ENCODE assay signal across 32 cellular contexts in the genomic region with DNA sequence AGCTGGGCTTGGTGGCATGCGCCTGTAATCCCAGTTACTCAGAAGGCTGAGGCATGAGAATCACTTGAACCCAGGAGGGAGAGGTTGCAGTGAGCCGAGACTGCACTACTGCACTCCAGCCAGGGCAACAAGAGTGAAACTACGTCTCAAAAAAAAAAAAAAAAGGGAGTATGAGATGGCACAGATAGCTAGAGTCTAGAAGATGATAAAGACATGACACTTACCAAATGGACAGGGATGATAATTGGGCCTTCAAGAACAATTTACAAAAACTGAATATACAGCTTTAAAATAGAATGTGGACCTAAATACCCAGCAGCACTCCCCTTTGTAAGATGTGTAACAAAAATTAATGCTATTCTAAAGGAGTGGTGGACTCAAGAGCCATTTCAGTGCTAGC. TPM values are rescaled to one million over a fixed set of nuclear protein-coding genes. Genes with fewer than 3 reads are reported as not detected.
DNase-seq lines count a peak whose midpoint lies in the region; ATAC-seq and TF ChIP-seq lines count a peak whose summit lies in the region.
"Had no signal": no experiment of that assay in that cellular context is flagged by ENCODE, and none has a peak within 500 bp of the region (broad histone marks: within the 10 kb centered on the region; RNA-seq: fewer than 3 reads in every experiment).

No MANE protein-coding gene starts in this region.

- peaks cover 45% of the 10 kb centered on the region for H3K36me3 Mint-ChIP-seq in activated CD8-positive, alpha-beta T cell treated with anti-CD3 and anti-CD28 coated beads for 36 hours (ENCODE audit: low read depth)
- peaks cover 55% of the 10 kb centered on the region for H3K36me3 Mint-ChIP-seq in activated CD8-positive, alpha-beta T cell treated with anti-CD3 and anti-CD28 coated beads, Interleukin-2, amount 10 ng/mL, durations not matched to agents 7 days and 5 days (ENCODE audit: low read depth)
- peaks cover 32% of the 10 kb centered on the region for H3K36me3 Mint-ChIP-seq in CD4-positive, CD25-positive, alpha-beta regulatory T cell
- peaks cover 7% of the 10 kb centered on the region for H3K36me3 Mint-ChIP-seq in mesothelial cell of epicardium

- no peaks in the 10 kb centered on the region for H3K27me3 ChIP-seq in CD4-positive, CD25-positive, alpha-beta regulatory T cell (ENCODE audit: control insufficient read depth, insufficient read depth, low read length)
- H3K27me3 ChIP-seq in SU-DHL-6 (ENCODE audit: low read length), result no peaks in the 10 kb centered on the region
- no peaks in the 10 kb centered on the region for H3K27me3 ChIP-seq in Peyer's patch
- H3K27me3 ChIP-seq: body of pancreas, esophagus squamous epithelium, foreskin keratinocyte, heart left ventricle, neural progenitor cell, SJCRH30, vagina had no signal

- intact Hi-C loops in activated CD8-positive, alpha-beta T cell treated with anti-CD3 and anti-CD28 coated beads for 36 hours (cut with micrococcal nuclease), result no loop called here

- H3K4me2 ChIP-seq in SU-DHL-6 (ENCODE audit: low read depth, low read length, poor library complexity, severe bottlenecking), result peak overlapping the region; percentile 97

- no peaks in the 10 kb centered on the region for H3K9me2 ChIP-seq in SU-DHL-6 (replicated peaks; ENCODE audit: insufficient read depth, low read length)

- H4K20me1 ChIP-seq in SU-DHL-6 (ENCODE audit: low read depth, low read length), result peaks cover 5% of the 10 kb centered on the region; the same call in 1 of the 2 replicates

- no peak overlapping the region for H3K9ac ChIP-seq in SU-DHL-6 (ENCODE audit: low read length)
- H3K9ac ChIP-seq: neural progenitor cell, parathyroid adenoma had no signal

- no peaks in the 10 kb centered on the region for H3K9me3 ChIP-seq in CD4-positive, CD25-positive, alpha-beta regulatory T cell (ENCODE audit: control insufficient read depth in 2 of 2, low read length in 2 of 2)
- no peaks in the 10 kb centered on the region for H3K9me3 ChIP-seq in SU-DHL-6 (ENCODE audit: insufficient read depth, low read length)
- no peaks in the 10 kb centered on the region for H3K9me3 ChIP-seq in Peyer's patch
- H3K9me3 ChIP-seq: body of pancreas, esophagus squamous epithelium, heart left ventricle, SJCRH30, thoracic aorta, vagina had no signal

- no peak overlapping the region for H3K27ac ChIP-seq in CD4-positive, CD25-positive, alpha-beta regulatory T cell (ENCODE audit: insufficient read depth, low read length, poor library complexity, severe bottlenecking)
- H3K27ac ChIP-seq in SU-DHL-6 (ENCODE audit: low read depth, low read length) (no peak overlapping the region), Peyer's patch (no peak overlapping the region)
- H3K27ac ChIP-seq: body of pancreas, esophagus squamous epithelium, foreskin keratinocyte, heart left ventricle, neural progenitor cell, parathyroid adenoma, SJCRH30, skin epidermis, thoracic aorta, vagina had no signal

- peaks cover 10% of the 10 kb centered on the region for H3K36me3 ChIP-seq in CD4-positive, CD25-positive, alpha-beta regulatory T cell (ENCODE audit: control insufficient read depth, insufficient read depth, low read length)
- H3K36me3 ChIP-seq in SU-DHL-6 (ENCODE audit: low read length), result peaks cover 19% of the 10 kb centered on the region; the same call in 1 of the 2 replicates
- no peaks in the 10 kb centered on the region for H3K36me3 ChIP-seq in Peyer's patch
- H3K36me3 ChIP-seq: thoracic aorta, vagina had no signal

- peak overlapping the region; percentile 99 for H3K4me3 Mint-ChIP-seq in activated CD8-positive, alpha-beta T cell treated with anti-CD3 and anti-CD28 coated beads for 36 hours
- H3K4me3 Mint-ChIP-seq in activated CD8-positive, alpha-beta T cell treated with anti-CD3 and anti-CD28 coated beads, Interleukin-2, amount 10 ng/mL, durations not matched to agents 7 days and 5 days, result no peak overlapping the region
- H3K4me3 Mint-ChIP-seq in CD4-positive, CD25-positive, alpha-beta regulatory T cell, result peak overlapping the region; percentile 99 to 100 (median 99)
- H3K4me3 Mint-ChIP-seq in mesothelial cell of epicardium, result peak overlapping the region; percentile 14
- H3K4me3 Mint-ChIP-seq: CD14-positive monocyte had no signal

- H3K4me1 Mint-ChIP-seq in activated CD8-positive, alpha-beta T cell treated with anti-CD3 and anti-CD28 coated beads for 36 hours (ENCODE audit: low read depth), result peaks cover 39% of the 10 kb centered on the region
- H3K4me1 Mint-ChIP-seq in activated CD8-positive, alpha-beta T cell treated with anti-CD3 and anti-CD28 coated beads, Interleukin-2, amount 10 ng/mL, durations not matched to agents 7 days and 5 days (ENCODE audit: low read depth), result peaks cover 34% of the 10 kb centered on the region
- peaks cover 33 to 77% (median 55%) of the 10 kb centered on the region in 4 donors for H3K4me1 Mint-ChIP-seq in CD4-positive, CD25-positive, alpha-beta regulatory T cell
- H3K4me1 Mint-ChIP-seq in mesothelial cell of epicardium, result peaks cover 39% of the 10 kb centered on the region

- H3K79me2 ChIP-seq in SU-DHL-6 (ENCODE audit: insufficient read depth, low read length), result peaks cover 58% of the 10 kb centered on the region

- no peaks in the 10 kb centered on the region for H3K27me3 Mint-ChIP-seq in activated CD8-positive, alpha-beta T cell treated with anti-CD3 and anti-CD28 coated beads for 36 hours
- no peaks in the 10 kb centered on the region for H3K27me3 Mint-ChIP-seq in activated CD8-positive, alpha-beta T cell treated with anti-CD3 and anti-CD28 coated beads, Interleukin-2, amount 10 ng/mL, durations not matched to agents 7 days and 5 days (ENCODE audit: low read depth)
- no peaks in the 10 kb centered on the region for H3K27me3 Mint-ChIP-seq in CD4-positive, CD25-positive, alpha-beta regulatory T cell
- H3K27me3 Mint-ChIP-seq in mesothelial cell of epicardium (ENCODE audit: low read depth), result no peaks in the 10 kb centered on the region
- H3K27me3 Mint-ChIP-seq: stimulated activated naive CD8-positive, alpha-beta T cell treated with anti-CD3 and anti-CD28 coated beads, Interleukin-15, amount 100 ng/mL, for 72 hours had no signal

- no peak for DNase-seq in activated CD8-positive, alpha-beta T cell treated with anti-CD3 and anti-CD28 coated beads for 36 hours
- DNase-seq in activated CD8-positive, alpha-beta T cell treated with anti-CD3 and anti-CD28 coated beads, Interleukin-2, amount 10 ng/mL, durations not matched to agents 7 days and 5 days, result no peak
- no peak for DNase-seq in CD4-positive, CD25-positive, alpha-beta regulatory T cell
- DNase-seq in mesothelial cell of epicardium (ENCODE audit: low spot score in 2 of 2, unreplicated experiment in 2 of 2), result no peak
- DNase-seq in Peyer's patch, result no peak
- DNase-seq: activated CD4-positive, alpha-beta T cell treated with anti-CD3 and anti-CD28 coated beads, Interleukin-2, amount 50 U/mL, for 4 hours; activated CD8-positive, alpha-beta memory T cell treated with anti-CD3 and anti-CD28 coated beads, Interleukin-2, amount 50 U/mL, for 48 hours; activated effector memory CD4-positive, alpha-beta T cell treated with anti-CD3 and anti-CD28 coated beads, Interleukin-2, amount 50 U/mL, for 16 hours; body of pancreas; cerebellar nuclear complex; esophagus squamous epithelium; foreskin keratinocyte; heart left ventricle; HFFc6; kidney; NCI-H1092; NCI-H1694; NCI-H446; NCI-H748 treated with DMSO at 0.1 percent for 48 hours; retina; SJCRH30; stimulated activated naive CD8-positive, alpha-beta T cell treated with anti-CD3 and anti-CD28 coated beads, Interleukin-15, amount 100 ng/mL, for 72 hours had no signal

- H3K4me1 ChIP-seq in CD4-positive, CD25-positive, alpha-beta regulatory T cell (ENCODE audit: control insufficient read depth, insufficient read depth, low read length, poor library complexity, severe bottlenecking), result peaks cover 41% of the 10 kb centered on the region
- peaks cover 0 to 36% (median 0%) of the 10 kb centered on the region in 4 donors for H3K4me1 ChIP-seq in Peyer's patch

- H3F3A ChIP-seq in SU-DHL-6 (ENCODE audit: insufficient read depth), result peaks cover 4% of the 10 kb centered on the region; the same call in 1 of the 2 replicates

- CTCF ChIA-PET in activated CD8-positive, alpha-beta T cell treated with anti-CD3 and anti-CD28 coated beads for 36 hours (lab: Charles Lee), result interaction anchor here (1.4 kb wide), 1 partner anchor 22 kb away, joined by 5 read pairs; no protein-coding TSS in a partner anchor
- CTCF ChIA-PET in activated CD8-positive, alpha-beta T cell treated with anti-CD3 and anti-CD28 coated beads, Interleukin-2, amount 10 ng/mL, durations not matched to agents 7 days and 5 days (lab: Charles Lee), result interaction anchor here (0.8 kb wide), 1 partner anchor 20 kb away, joined by 3 read pairs; no protein-coding TSS in a partner anchor

- no peaks in the 10 kb centered on the region for H3K9me3 Mint-ChIP-seq in activated CD8-positive, alpha-beta T cell treated with anti-CD3 and anti-CD28 coated beads for 36 hours
- no peaks in the 10 kb centered on the region for H3K9me3 Mint-ChIP-seq in activated CD8-positive, alpha-beta T cell treated with anti-CD3 and anti-CD28 coated beads, Interleukin-2, amount 10 ng/mL, durations not matched to agents 7 days and 5 days (ENCODE audit: insufficient read depth)
- H3K9me3 Mint-ChIP-seq in CD4-positive, CD25-positive, alpha-beta regulatory T cell, result no peaks in the 10 kb centered on the region
- no peaks in the 10 kb centered on the region for H3K9me3 Mint-ChIP-seq in mesothelial cell of epicardium
- H3K9me3 Mint-ChIP-seq: CD14-positive monocyte; HFFc6; neural progenitor cell; stimulated activated naive CD8-positive, alpha-beta T cell treated with anti-CD3 and anti-CD28 coated beads, Interleukin-15, amount 100 ng/mL, for 72 hours; WTC11 had no signal

- POLR2A ChIA-PET in activated CD8-positive, alpha-beta T cell treated with anti-CD3 and anti-CD28 coated beads for 36 hours (lab: Charles Lee), result no interaction called here
- POLR2A ChIA-PET in activated CD8-positive, alpha-beta T cell treated with anti-CD3 and anti-CD28 coated beads, Interleukin-2, amount 10 ng/mL, durations not matched to agents 7 days and 5 days (lab: Charles Lee), result no interaction called here

- TF ChIP-seq POLR2A in Peyer's patch (IDR thresholded peaks at IDR 0.05), result no peak

- no peak for TF ChIP-seq CTCF in activated CD8-positive, alpha-beta T cell treated with anti-CD3 and anti-CD28 coated beads for 36 hours (IDR thresholded peaks at IDR 0.05)
- TF ChIP-seq CTCF in SU-DHL-6 (IDR thresholded peaks at IDR 0.05; ENCODE audit: insufficient read depth, low read length, poor library complexity, severe bottlenecking), result no peak
- TF ChIP-seq CTCF in mesothelial cell of epicardium (IDR thresholded peaks at IDR 0.05; ENCODE audit: unreplicated experiment), result no peak
- TF ChIP-seq CTCF in Peyer's patch (IDR thresholded peaks at IDR 0.05), result no peak

- no peak overlapping the region for H3K27ac Mint-ChIP-seq in activated CD8-positive, alpha-beta T cell treated with anti-CD3 and anti-CD28 coated beads for 36 hours
- H3K27ac Mint-ChIP-seq in activated CD8-positive, alpha-beta T cell treated with anti-CD3 and anti-CD28 coated beads, Interleukin-2, amount 10 ng/mL, durations not matched to agents 7 days and 5 days, result no peak overlapping the region
- peak overlapping the region in 2 of 3 donors; percentile 71 to 100 for H3K27ac Mint-ChIP-seq in CD4-positive, CD25-positive, alpha-beta regulatory T cell
- no peak overlapping the region for H3K27ac Mint-ChIP-seq in mesothelial cell of epicardium
- H3K27ac Mint-ChIP-seq: neural progenitor cell; stimulated activated naive CD8-positive, alpha-beta T cell treated with anti-CD3 and anti-CD28 coated beads, Interleukin-15, amount 100 ng/mL, for 72 hours; WTC11 had no signal

- H3K4me3 ChIP-seq in CD4-positive, CD25-positive, alpha-beta regulatory T cell (ENCODE audit: low read depth, low read length), result no peak overlapping the region
- H3K4me3 ChIP-seq in SU-DHL-6 (ENCODE audit: insufficient read depth, low read length, poor library complexity, severe bottlenecking) (no peak overlapping the region), Peyer's patch (no peak overlapping the region)
- H3K4me3 ChIP-seq: body of pancreas, esophagus squamous epithelium, heart left ventricle, neural progenitor cell, SJCRH30, skin epidermis, thoracic aorta, vagina had no signal

- H2AFZ ChIP-seq in SU-DHL-6 (ENCODE audit: low read depth, low read length, severe bottlenecking), result no peak overlapping the region
- H2AFZ ChIP-seq: neural progenitor cell, parathyroid adenoma had no signal

- no peak for ATAC-seq in activated CD8-positive, alpha-beta T cell treated with anti-CD3 and anti-CD28 coated beads for 36 hours
- ATAC-seq in activated CD8-positive, alpha-beta T cell treated with anti-CD3 and anti-CD28 coated beads, Interleukin-2, amount 10 ng/mL, durations not matched to agents 7 days and 5 days, result no peak
- ATAC-seq in CD4-positive, CD25-positive, alpha-beta regulatory T cell (ENCODE audit: low read depth in 2 of 2), result no peak
- ATAC-seq in GM18511 (IDR thresholded peaks at IDR 0.05; ENCODE audit: unreplicated experiment) (no peak), GM21381 (IDR thresholded peaks at IDR 0.05; ENCODE audit: unreplicated experiment) (no peak)
- ATAC-seq: body of pancreas; foreskin keratinocyte; heart left ventricle; stimulated activated naive CD8-positive, alpha-beta T cell treated with anti-CD3 and anti-CD28 coated beads, Interleukin-15, amount 100 ng/mL, for 72 hours; WTC11 had no signal

RNA-seq across cellular contexts. Expression of a gene that starts 2.7 kb away (rescaled TPM):
- total RNA-seq in activated CD8-positive, alpha-beta T cell treated with anti-CD3 and anti-CD28 coated beads for 36 hours, result 10 to 100 TPM; 18.9 to 20.5 TPM
- 10 to 100 TPM; 22.2 to 22.3 TPM for total RNA-seq in activated CD8-positive, alpha-beta T cell treated with anti-CD3 and anti-CD28 coated beads, Interleukin-2, amount 10 ng/mL, durations not matched to agents 7 days and 5 days
- 23.3 TPM for total RNA-seq in CD4-positive, CD25-positive, alpha-beta regulatory T cell
- polyA plus RNA-seq in CD4-positive, CD25-positive, alpha-beta regulatory T cell, result 10 to 100 TPM; 15.1 to 20.8 (median 18.0) TPM
- total RNA-seq in mesothelial cell of epicardium, result 9.6 to 14.4 TPM (median 10.7 TPM) in 3 replicates
- total RNA-seq in Peyer's patch, result 10 to 100 TPM in 1 of 4 donors, 1 to 10 TPM in 3; 7.9 to 12.4 (median 9.0) TPM

RNA-seq across cellular contexts. Expression of a gene that starts 2.8 kb away (rescaled TPM):
- total RNA-seq in activated CD8-positive, alpha-beta T cell treated with anti-CD3 and anti-CD28 coated beads for 36 hours, result 10 to 100 TPM; 81.3 to 82.2 TPM
- 100 to 1,000 TPM in 1 of 2 experiments, 10 to 100 TPM in 1; 91.3 to 103 TPM for total RNA-seq in activated CD8-positive, alpha-beta T cell treated with anti-CD3 and anti-CD28 coated beads, Interleukin-2, amount 10 ng/mL, durations not matched to agents 7 days and 5 days
- total RNA-seq in CD4-positive, CD25-positive, alpha-beta regulatory T cell, result 20.3 TPM
- polyA plus RNA-seq in CD4-positive, CD25-positive, alpha-beta regulatory T cell, result 10 to 100 TPM in 3 of 4 donors, 1 to 10 TPM in 1; 9.5 to 18.7 (median 11.1) TPM
- 13.4 to 16.1 TPM (median 15.0 TPM) in 3 replicates for total RNA-seq in mesothelial cell of epicardium
- total RNA-seq in Peyer's patch, result 1 to 10 TPM in 3 of 4 donors, under 1 TPM in 1; 0.54 to 5.0 (median 2.6) TPM
- total RNA-seq: body of pancreas had no signal
- polyA plus RNA-seq: CD14-positive monocyte had no signal

Comparison
In these comparisons a context has a peak if more than half of its experiments do, and no peak if none do; other contexts are left out.
1. H3K27ac Mint-ChIP-seq: peak in CD4-positive, CD25-positive, alpha-beta regulatory T cell (2 of 3); none in activated CD8-positive, alpha-beta T cell treated with anti-CD3 and anti-CD28 coated beads for 36 hours (single experiment), activated CD8-positive, alpha-beta T cell treated with anti-CD3 and anti-CD28 coated beads, Interleukin-2, amount 10 ng/mL, durations not matched to agents 7 days and 5 days (single experiment) and mesothelial cell of epicardium (single experiment).